Comparison of ENCODE assay signal across 22 cellular contexts in genomic region chr2:202519453-202519852, GRCh38.
"Had no signal": no experiment of that assay in that cellular context is flagged by ENCODE, and none has a peak within 500 bp of the region (broad histone marks: within the 10 kb centered on the region; RNA-seq: fewer than 3 reads in every experiment).

No MANE protein-coding gene starts in this region.

- H3K9me3 ChIP-seq: SK-N-SH had no signal

- H3K9me2 ChIP-seq: SK-N-SH had no signal

- H3K4me2 ChIP-seq: KMS-11, SK-N-SH had no signal

- ATAC-seq: HepG2, Panc1 had no signal

- H3K27ac ChIP-seq: KMS-11, RWPE1 had no signal

- FAIRE-seq: HepG2 had no signal

- DNase-seq: IMR-90, Kasumi-1, MM.1S, NCI-H1092 treated with DMSO at 0.1 percent for 48 hours, NCI-H1436, NCI-H187, NCI-H2029, NCI-H2081 treated with DMSO at 0.1 percent for 48 hours, NCI-H2171, NCI-H226, NCI-H446, NCI-H510A, NCI-H524 treated with DMSO at 0.1 percent for 48 hours, NCI-H69, NCI-H774, SHP77, SK-N-SH, SW 1271 had no signal
